ENCODE assay signal across 1 cellular context in genomic region chr7:129143724-129144094, GRCh38.
TF ChIP-seq lines count a peak whose summit lies in the region.

No MANE protein-coding gene starts in this region.

TF ChIP-seq in K562, 482 proteins besides CTCF, POLR2A, EP300 and RAD21:
- TF ChIP-seq CBX8 (IDR thresholded peaks at IDR 0.05; ENCODE audit: borderline replicate concordance, extremely low read depth, low read depth, low read length, poor library complexity, severe bottlenecking), result peak; percentile 74
- TF ChIP-seq DIDO1 (tag; IDR thresholded peaks at IDR 0.05; ENCODE audit: low read depth), result no peak
